Comparison of ENCODE assay signal across 17 cellular contexts in the genomic region with DNA sequence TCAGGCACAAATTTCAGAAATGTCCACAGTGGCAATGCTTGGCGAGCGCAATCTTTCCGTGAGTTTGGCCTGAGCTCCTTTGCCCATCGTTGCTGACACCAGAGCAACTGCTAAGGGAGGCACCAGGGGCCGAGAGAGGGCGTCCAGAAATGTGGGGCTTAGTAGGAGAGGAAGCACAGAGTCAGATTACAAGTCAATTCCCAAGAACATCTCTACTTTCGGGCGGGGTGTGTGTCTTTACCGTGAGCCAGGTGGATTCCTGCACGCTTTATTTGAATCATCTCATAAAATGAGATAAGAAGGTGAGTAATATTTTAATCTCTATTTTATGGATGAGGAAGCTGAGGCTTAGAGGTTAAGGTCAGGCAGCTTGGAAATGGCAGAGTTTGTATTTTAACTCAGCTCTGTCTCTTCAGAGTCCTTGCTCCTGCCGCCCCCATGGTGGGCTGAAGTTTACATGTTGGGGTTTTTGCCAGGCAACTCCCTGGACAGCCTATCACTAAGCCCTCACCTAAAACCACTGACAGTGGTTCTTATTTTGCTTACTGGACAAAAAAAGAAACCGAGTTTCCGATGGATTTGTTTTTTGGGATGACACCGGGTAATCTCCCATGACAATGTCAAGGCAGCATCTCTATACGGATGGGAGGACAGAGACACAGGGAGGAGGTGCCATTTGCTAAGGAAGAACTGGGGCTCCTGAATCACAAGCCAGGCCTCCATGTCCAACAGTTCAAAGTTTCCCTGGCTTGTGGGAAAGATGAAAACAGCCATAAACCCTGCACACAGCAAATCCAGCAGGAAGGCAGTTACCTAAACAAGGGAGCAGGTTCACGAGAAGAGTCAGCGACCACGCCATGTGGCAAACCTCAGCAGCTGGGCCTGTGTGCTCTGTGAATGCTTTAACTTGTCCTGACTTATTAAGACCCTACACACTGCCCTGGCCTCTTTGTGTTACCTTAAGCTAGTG.
"Had no signal": no experiment of that assay in that cellular context is flagged by ENCODE, and none has a peak within 500 bp of the region (broad histone marks: within the 10 kb centered on the region; RNA-seq: fewer than 3 reads in every experiment).

No MANE protein-coding gene starts in this region.

- H3K36me3 ChIP-seq: ascending aorta, gastroesophageal sphincter, heart right ventricle, right lobe of liver, suprapubic skin had no signal

- H3K4me3 ChIP-seq: ascending aorta, gastroesophageal sphincter, heart right ventricle, psoas muscle, right lobe of liver, smooth muscle cell, suprapubic skin had no signal

- H3K27ac ChIP-seq: ascending aorta, gastroesophageal sphincter, heart right ventricle, psoas muscle, right lobe of liver, suprapubic skin had no signal

- H3K27me3 ChIP-seq: ascending aorta, gastroesophageal sphincter, heart right ventricle, right lobe of liver, suprapubic skin had no signal

- ATAC-seq: gastroesophageal sphincter; stimulated activated naive CD8-positive, alpha-beta T cell treated with anti-CD3 and anti-CD28 coated beads, Interleukin-15, amount 100 ng/mL, for 72 hours had no signal

- H3K9me3 ChIP-seq: ascending aorta, gastroesophageal sphincter, psoas muscle, right lobe of liver, suprapubic skin had no signal

- H3K4me2 ChIP-seq: smooth muscle cell had no signal

- H3K27ac Mint-ChIP-seq: activated naive CD4-positive, alpha-beta T cell treated with anti-CD3 and anti-CD28 coated beads, Interleukin-2, amount 50 U/mL, for 24 hours; memory B cell; stimulated activated naive CD8-positive, alpha-beta T cell treated with anti-CD3 and anti-CD28 coated beads, Interleukin-15, amount 100 ng/mL, for 72 hours; type B pancreatic cell had no signal

- DNase-seq: activated CD4-positive, alpha-beta T cell treated with anti-CD3 and anti-CD28 coated beads, Interleukin-2, amount 50 U/mL, for 4 hours; activated gamma-delta T cell; cortex of kidney; effector CD4-positive, alpha-beta T cell; heart right ventricle; psoas muscle; stimulated activated CD4-positive, alpha-beta T cell treated with anti-CD3 and anti-CD28 coated beads, Interleukin-4, amount 100 ng/mL, for 1 hour; stimulated activated naive CD8-positive, alpha-beta T cell treated with anti-CD3 and anti-CD28 coated beads, Interleukin-15, amount 100 ng/mL, for 72 hours had no signal

- H3K36me3 Mint-ChIP-seq: activated naive CD4-positive, alpha-beta T cell treated with anti-CD3 and anti-CD28 coated beads, Interleukin-2, amount 50 U/mL, for 24 hours; memory B cell; type B pancreatic cell had no signal

- H3K4me1 ChIP-seq: ascending aorta, gastroesophageal sphincter, psoas muscle, right lobe of liver, suprapubic skin had no signal

- H3K27me3 Mint-ChIP-seq: stimulated activated naive CD8-positive, alpha-beta T cell treated with anti-CD3 and anti-CD28 coated beads, Interleukin-15, amount 100 ng/mL, for 72 hours had no signal

- H3K4me1 Mint-ChIP-seq: activated naive CD4-positive, alpha-beta T cell treated with anti-CD3 and anti-CD28 coated beads, Interleukin-2, amount 50 U/mL, for 24 hours; memory B cell; stimulated activated naive CD8-positive, alpha-beta T cell treated with anti-CD3 and anti-CD28 coated beads, Interleukin-15, amount 100 ng/mL, for 72 hours had no signal

- H3K9me3 Mint-ChIP-seq: activated naive CD4-positive, alpha-beta T cell treated with anti-CD3 and anti-CD28 coated beads, Interleukin-2, amount 50 U/mL, for 24 hours; memory B cell; nephron; stimulated activated naive CD8-positive, alpha-beta T cell treated with anti-CD3 and anti-CD28 coated beads, Interleukin-15, amount 100 ng/mL, for 72 hours; type B pancreatic cell had no signal

- H3K4me3 Mint-ChIP-seq: activated naive CD4-positive, alpha-beta T cell treated with anti-CD3 and anti-CD28 coated beads, Interleukin-2, amount 50 U/mL, for 24 hours; memory B cell; nephron; stimulated activated naive CD8-positive, alpha-beta T cell treated with anti-CD3 and anti-CD28 coated beads, Interleukin-15, amount 100 ng/mL, for 72 hours; type B pancreatic cell had no signal
